ENCODE assay signal across 20 cellular contexts in genomic region chr11:35892166-35892565, GRCh38. TPM values are rescaled to one million over a fixed set of nuclear protein-coding genes. Genes with fewer than 3 reads are reported as not detected.
DNase-seq lines count a peak whose midpoint lies in the region; ATAC-seq, FAIRE-seq and TF ChIP-seq lines count a peak whose summit lies in the region.
"Had no signal": no experiment of that assay in that cellular context is flagged by ENCODE, and none has a peak within 500 bp of the region (broad histone marks: within the 10 kb centered on the region; RNA-seq: fewer than 3 reads in every experiment).

No MANE protein-coding gene starts in this region.

- 0 out of 2 replicates have a peak, but pooled peaks cover 2% of the 10 kb centered on the region for H3K9me2 ChIP-seq in GM23248 (ENCODE audit: insufficient read depth)

- no peaks in the 10 kb centered on the region for H3K79me2 ChIP-seq in GM23248 (ENCODE audit: insufficient read depth)
- no peaks in the 10 kb centered on the region for H3K79me2 ChIP-seq in astrocyte (ENCODE audit: insufficient read depth, low read length)
- no peaks in the 10 kb centered on the region for H3K79me2 ChIP-seq in osteoblast (ENCODE audit: insufficient read depth, low read length)

- H3K9me3 ChIP-seq in GM23248 (ENCODE audit: low read depth) (no peaks in the 10 kb centered on the region), astrocyte (ENCODE audit: insufficient read depth, low read depth, low read length) (no peaks in the 10 kb centered on the region), osteoblast (ENCODE audit: low read depth, low read length) (no peaks in the 10 kb centered on the region)
- H3K9me3 ChIP-seq: HAP-1 had no signal

- DNase-seq in GM23248 (peak; percentile 1), astrocyte (ENCODE audit: low read depth) (peak; percentile 23), fibroblast of the aortic adventitia (ENCODE audit: low read depth) (peak; percentile 3), osteoblast (ENCODE audit: insufficient read length, low spot score, missing footprints) (peak; percentile 18), Ammon's horn (ENCODE audit: low spot score) (no peak)
- DNase-seq in activated naive CD8-positive, alpha-beta T cell treated with anti-CD3 and anti-CD28 coated beads for 36 hours: no peak
- DNase-seq: CD8-positive, alpha-beta T cell; COR-L47; DMS153; DMS79 treated with DMSO at 0.1 percent for 48 hours; EL; GOT3 had no signal

- H3K4me1 ChIP-seq in GM23248 (ENCODE audit: insufficient read depth): no peaks in the 10 kb centered on the region
- no peaks in the 10 kb centered on the region for H3K4me1 ChIP-seq in astrocyte (ENCODE audit: insufficient read depth, low read length)
- no peaks in the 10 kb centered on the region for H3K4me1 ChIP-seq in osteoblast (ENCODE audit: insufficient read depth, low read length)
- H3K4me1 ChIP-seq: HAP-1 had no signal

- no peaks in the 10 kb centered on the region for H3K4me1 Mint-ChIP-seq in astrocyte (ENCODE audit: low read depth, unreplicated experiment)
- no peaks in the 10 kb centered on the region for H3K4me1 Mint-ChIP-seq in activated naive CD8-positive, alpha-beta T cell treated with anti-CD3 and anti-CD28 coated beads for 36 hours
- H3K4me1 Mint-ChIP-seq: CD14-positive monocyte had no signal

- 57 to 61% methylated on average over 3 of the region's 3 CpGs for WGBS in GM23248 (ENCODE audit: low coverage in 1 of 2, low lambda C conversion rate in 2 of 2, missing lambda C conversion rate in 2 of 2), 2 experiments

- H3F3A ChIP-seq in GM23248 (ENCODE audit: insufficient read depth): no peaks in the 10 kb centered on the region

- H3K9me3 Mint-ChIP-seq in astrocyte (ENCODE audit: unreplicated experiment): peaks cover 2% of the 10 kb centered on the region
- no peaks in the 10 kb centered on the region for H3K9me3 Mint-ChIP-seq in activated naive CD8-positive, alpha-beta T cell treated with anti-CD3 and anti-CD28 coated beads for 36 hours
- H3K9me3 Mint-ChIP-seq: CD8-positive, alpha-beta T cell had no signal

- H3K36me3 Mint-ChIP-seq in astrocyte (ENCODE audit: low read depth, unreplicated experiment): no peaks in the 10 kb centered on the region
- H3K36me3 Mint-ChIP-seq in activated naive CD8-positive, alpha-beta T cell treated with anti-CD3 and anti-CD28 coated beads for 36 hours: no peaks in the 10 kb centered on the region
- H3K36me3 Mint-ChIP-seq: CD14-positive monocyte; CD8-positive, alpha-beta T cell had no signal

- H2AFZ ChIP-seq in GM23248: no peak overlapping the region
- no peak overlapping the region for H2AFZ ChIP-seq in astrocyte (ENCODE audit: low read depth, low read length)
- no peak overlapping the region for H2AFZ ChIP-seq in osteoblast (ENCODE audit: low read length)

- H3K9ac ChIP-seq in GM23248: no peak overlapping the region
- no peak overlapping the region for H3K9ac ChIP-seq in astrocyte (ENCODE audit: low read length)

- FAIRE-seq in astrocyte (lab: Jason Lieb, UNC): no peak
- FAIRE-seq: A204.1, D721Med, G401.6, GM12891 had no signal

- no peak for TF ChIP-seq CTCF in astrocyte (IDR thresholded peaks at IDR 0.05; ENCODE audit: insufficient read depth, low read depth, low read length)
- TF ChIP-seq CTCF in fibroblast of the aortic adventitia (IDR thresholded peaks at IDR 0.05; ENCODE audit: insufficient read depth, low read length): no peak
- TF ChIP-seq CTCF in osteoblast (IDR thresholded peaks at IDR 0.05; ENCODE audit: extremely low read depth, low read depth, low read length): no peak

- H3K27ac ChIP-seq in GM23248 (no peak overlapping the region), astrocyte (ENCODE audit: low read depth, low read length) (no peak overlapping the region), osteoblast (ENCODE audit: low read depth, low read length) (no peak overlapping the region)
- H3K27ac ChIP-seq: HL-60 had no signal

- no peaks in the 10 kb centered on the region for H4K20me1 ChIP-seq in GM23248 (ENCODE audit: insufficient read depth)
- no peaks in the 10 kb centered on the region for H4K20me1 ChIP-seq in astrocyte (ENCODE audit: insufficient read depth, low read length)
- H4K20me1 ChIP-seq in osteoblast (ENCODE audit: insufficient read depth, low read length): no peaks in the 10 kb centered on the region

- peaks cover 8% of the 10 kb centered on the region for H3K27me3 Mint-ChIP-seq in astrocyte (ENCODE audit: low read depth, unreplicated experiment)
- peaks cover 13% of the 10 kb centered on the region for H3K27me3 Mint-ChIP-seq in activated naive CD8-positive, alpha-beta T cell treated with anti-CD3 and anti-CD28 coated beads for 36 hours

- H3K27ac Mint-ChIP-seq in astrocyte (ENCODE audit: unreplicated experiment): no peak overlapping the region
- no peak overlapping the region for H3K27ac Mint-ChIP-seq in activated naive CD8-positive, alpha-beta T cell treated with anti-CD3 and anti-CD28 coated beads for 36 hours
- H3K27ac Mint-ChIP-seq: CD14-positive monocyte; CD8-positive, alpha-beta T cell had no signal

- no peak overlapping the region for H3K4me3 Mint-ChIP-seq in astrocyte (ENCODE audit: unreplicated experiment)
- H3K4me3 Mint-ChIP-seq in activated naive CD8-positive, alpha-beta T cell treated with anti-CD3 and anti-CD28 coated beads for 36 hours: no peak overlapping the region
- H3K4me3 Mint-ChIP-seq: CD14-positive monocyte; CD8-positive, alpha-beta T cell had no signal

- H3K36me3 ChIP-seq in GM23248 (ENCODE audit: low read depth) (no peaks in the 10 kb centered on the region), astrocyte (ENCODE audit: insufficient read depth, low read length) (no peaks in the 10 kb centered on the region), osteoblast (ENCODE audit: insufficient read depth, low read length) (no peaks in the 10 kb centered on the region)
- H3K36me3 ChIP-seq: HAP-1 had no signal

- H3K4me3 ChIP-seq in GM23248 (no peak overlapping the region), astrocyte (ENCODE audit: insufficient read depth, low read depth, low read length) (no peak overlapping the region), fibroblast of the aortic adventitia (ENCODE audit: low read depth, low read length) (no peak overlapping the region), osteoblast (ENCODE audit: insufficient read depth, low read length) (no peak overlapping the region)
- H3K4me3 ChIP-seq: HAP-1 had no signal

- peaks cover 13% of the 10 kb centered on the region for H3K27me3 ChIP-seq in GM23248 (replicated peaks; ENCODE audit: insufficient read depth)
- no peaks in the 10 kb centered on the region for H3K27me3 ChIP-seq in astrocyte (ENCODE audit: insufficient read depth, low read length)
- H3K27me3 ChIP-seq in osteoblast (ENCODE audit: insufficient read depth, low read length): peaks cover 16% of the 10 kb centered on the region

- ATAC-seq in HG02938 (IDR thresholded peaks at IDR 0.05; ENCODE audit: unreplicated experiment): no peak
- ATAC-seq: CD8-positive, alpha-beta T cell had no signal

- in situ Hi-C loops in GM23248 (cut with MboI): no loop called here

- H3K4me2 ChIP-seq in GM23248 (ENCODE audit: unreplicated experiment) (no peak overlapping the region), astrocyte (ENCODE audit: low read length) (no peak overlapping the region), osteoblast (ENCODE audit: insufficient read depth, low read length) (no peak overlapping the region)

RNA-seq across cellular contexts. Expression of gene LDLRAD3, which starts 51.7 kb away (rescaled TPM):
- total RNA-seq in GM23248 (2014; rRNA removed; shearing (Covaris generic)): 3.3 and 6.2 TPM in 2 replicates
- polyA plus RNA-seq in GM23248 (2016; fragmentation: Nextera tagmentation; extraction: Ambion mirVana): 6.6 and 7.7 TPM in 2 replicates
- total RNA-seq in astrocyte: 14.9 and 15.8 TPM in 2 replicates
- 8.6 and 10.8 TPM in 2 replicates for total RNA-seq in fibroblast of the aortic adventitia (ENCODE audit: low replicate concordance)
- 8.5 and 10.5 TPM in 2 replicates for total RNA-seq in osteoblast
- under 1 TPM; 0.12 to 0.24 TPM for total RNA-seq in activated naive CD8-positive, alpha-beta T cell treated with anti-CD3 and anti-CD28 coated beads for 36 hours
- total RNA-seq: CD8-positive, alpha-beta T cell had no signal

Comparison
In these comparisons a context has a peak if more than half of its experiments do, and no peak if none do; other contexts are left out.
1. DNase-seq: peak in GM23248 (single experiment), astrocyte (single experiment), fibroblast of the aortic adventitia (single experiment) and osteoblast (single experiment); none in activated naive CD8-positive, alpha-beta T cell treated with anti-CD3 and anti-CD28 coated beads for 36 hours (single experiment) and Ammon's horn (single experiment).